Comparison of ENCODE assay signal across 9 cellular contexts in the genomic region with DNA sequence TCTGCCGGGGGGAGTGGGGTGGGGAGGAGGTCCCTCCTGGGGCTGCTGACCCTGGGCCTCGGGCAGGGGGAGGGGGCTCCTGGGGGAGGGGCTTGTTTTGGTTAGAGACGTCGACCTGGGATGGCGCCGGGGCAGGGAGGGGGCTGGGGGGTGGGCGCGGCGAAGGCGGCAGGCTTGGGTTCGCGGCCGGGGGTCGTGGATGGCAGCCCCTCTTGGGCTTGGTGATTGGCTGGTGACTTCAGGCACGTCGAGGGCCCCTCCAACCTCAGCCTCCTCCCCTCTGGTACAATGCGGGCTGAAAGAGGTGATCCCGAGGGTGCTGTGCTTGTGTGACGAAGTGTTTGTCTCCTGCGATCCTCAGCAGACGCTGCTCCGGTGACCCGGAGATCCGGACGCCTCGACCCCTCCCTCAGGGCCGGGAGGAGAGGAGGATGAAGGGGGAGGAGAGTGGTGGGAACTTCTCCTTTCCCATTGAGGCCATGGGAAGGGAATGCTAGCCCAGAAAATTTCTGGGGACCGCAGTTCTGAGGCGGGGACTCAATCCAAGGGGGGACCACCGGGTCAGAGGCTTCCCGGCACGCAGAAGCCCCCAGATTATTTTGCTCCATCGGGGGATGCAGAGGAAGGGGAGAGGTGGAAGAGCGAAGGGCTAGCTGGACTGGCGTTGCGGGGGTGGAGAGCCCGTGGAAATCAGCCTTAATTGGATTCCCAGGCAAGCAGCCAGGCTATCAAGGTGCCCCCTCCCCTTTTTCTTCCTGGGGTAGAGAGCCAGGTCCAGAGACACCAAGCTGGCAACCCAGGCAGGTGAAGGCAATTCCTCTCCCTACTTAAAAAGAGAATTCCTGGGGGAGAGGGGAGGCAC. TPM values are rescaled to one million over a fixed set of nuclear protein-coding genes. Genes with fewer than 3 reads are reported as not detected.
A peak's percentile ranks its signal among the peaks of the same experiment; 100 is the strongest.
DNase-seq lines count a peak whose midpoint lies in the region; ATAC-seq, FAIRE-seq and TF ChIP-seq lines count a peak whose summit lies in the region.
"Had no signal": no experiment of that assay in that cellular context is flagged by ENCODE, and none has a peak within 500 bp of the region (broad histone marks: within the 10 kb centered on the region; RNA-seq: fewer than 3 reads in every experiment).

No MANE protein-coding gene starts in this region.

- intact Hi-C loops in natural killer cell (cut with micrococcal nuclease): loop anchor here (5.0 kb wide), 1 partner anchor 42 kb away; no protein-coding TSS in a partner anchor

- H3K9me3 ChIP-seq in AG04450 (ENCODE audit: control insufficient read depth, insufficient read depth, low read length): no peaks in the 10 kb centered on the region

- POLR2A ChIA-PET in AG04450 (lab: Yijun Ruan, JAX) (interaction anchor here (0.6 to 0.7 kb wide), 3 partner anchors 21 to 229 kb away, joined by 7 to 9 read pairs (median 9); partner anchors contain the start of gene RASD1), GM10248 (lab: Yijun Ruan, JAX) (interaction anchor here (0.6 kb wide), 1 partner anchor 14 kb away, joined by 3 read pairs; no protein-coding TSS in a partner anchor)

- peak overlapping the region; percentile 52 for H3K4me3 ChIP-seq in AG04450 (ENCODE audit: low read depth, low read length)
- H3K4me3 ChIP-seq in coronary artery: peak overlapping the region; percentile 80

- ATAC-seq in natural killer cell (no peak), HG03097 (IDR thresholded peaks at IDR 0.05; ENCODE audit: low FRiP score, unreplicated experiment) (no peak), GM19452 (IDR thresholded peaks at IDR 0.05; ENCODE audit: unreplicated experiment) (no peak)

- TF ChIP-seq CTCF in AG04450 (IDR thresholded peaks at IDR 0.05; ENCODE audit: low read depth, low read length): no peak
- no peak for TF ChIP-seq CTCF in coronary artery (IDR thresholded peaks at IDR 0.05)
- no peak for TF ChIP-seq CTCF in natural killer cell (IDR thresholded peaks at IDR 0.05)
- TF ChIP-seq CTCF in GM10248 (IDR thresholded peaks at IDR 0.05; ENCODE audit: control extremely low read depth, extremely low read depth, low read depth, missing control alignments): no peak

- CTCF ChIA-PET in AG04450 (lab: Charles Lee) (no interaction called here), GM10248 (lab: Yijun Ruan, JAX) (no interaction called here)

- peaks cover 41 to 52% of the 10 kb centered on the region in 2 donors for H3K4me1 Mint-ChIP-seq in natural killer cell

- no peaks in the 10 kb centered on the region for H3K27me3 ChIP-seq in AG04450 (ENCODE audit: control insufficient read depth, insufficient read depth, low read length)

- H3K4me3 Mint-ChIP-seq in natural killer cell: peak overlapping the region; percentile 60

- no peaks in the 10 kb centered on the region for H3K9me3 Mint-ChIP-seq in natural killer cell

- peak; percentile 68 for FAIRE-seq in HTR-8/SVneo (lab: Jason Lieb, UNC)

- H3K27ac Mint-ChIP-seq in natural killer cell: no peak overlapping the region

- peak overlapping the region; percentile 31 for H3K27ac ChIP-seq in AG04450 (ENCODE audit: low read depth, low read length)
- H3K27ac ChIP-seq in coronary artery: no peak overlapping the region
- H3K27ac ChIP-seq: epithelial cell of prostate had no signal

- H3K27me3 Mint-ChIP-seq in natural killer cell (ENCODE audit: low read depth in 2 of 2): peaks cover 21% of the 10 kb centered on the region in 2 donors

- DNase-seq in AG04450 (ENCODE audit: low read depth, low spot score): no peak
- DNase-seq in HTR-8/SVneo (ENCODE audit: insufficient read length, low spot score): no peak
- DNase-seq in coronary artery (ENCODE audit: low spot score): no peak
- no peak for DNase-seq in natural killer cell
- DNase-seq in GM03348 (ENCODE audit: low spot score): no peak
- no peak for DNase-seq in GM10248 (ENCODE audit: extremely low spot score)

- H3K36me3 Mint-ChIP-seq in natural killer cell: no peaks in the 10 kb centered on the region

RNA-seq across cellular contexts. Expression of gene RAI1, which starts 44.0 kb away (rescaled TPM):
- 2.1 and 3.2 TPM in 2 replicates for polyA plus RNA-seq in AG04450 (2011; rRNA removed)
- 4.2 and 5.4 TPM in 2 replicates for polyA minus RNA-seq in AG04450 (2011; rRNA and poly(A)+ RNA removed)
- 10 to 100 TPM; 39.8 to 55.0 (median 49.4) TPM for total RNA-seq in natural killer cell
